In genomic region chr16:66934839-66935318, GRCh38 we compare ENCODE assay signal across 10 cellular contexts. TPM values are rescaled to one million over a fixed set of nuclear protein-coding genes. Genes with fewer than 3 reads are reported as not detected.
DNase-seq lines count a peak whose midpoint lies in the region; ATAC-seq and TF ChIP-seq lines count a peak whose summit lies in the region.
"Not testable (repeated sequence)": the region's sequence is repeated elsewhere in the genome, so short reads cannot be mapped to it uniquely, and the experiment has no call there.
"Had no signal": no experiment of that assay in that cellular context is flagged by ENCODE, and none has a peak within 500 bp of the region (broad histone marks: within the 10 kb centered on the region; RNA-seq: fewer than 3 reads in every experiment).

No MANE protein-coding gene starts in this region.

- DNase-seq in AG04449 (ENCODE audit: low read depth, low spot score); T-helper 17 cell; astrocyte of the spinal cord (ENCODE audit: low read depth, low spot score); memory B cell (ENCODE audit: low spot score in 2 of 2); skeletal muscle cell (ENCODE audit: low read depth): not testable (repeated sequence)
- peak; percentile 8 for DNase-seq in fibroblast of peridontal ligament (ENCODE audit: extremely low read depth)

- H3K4me1 ChIP-seq in HUES6 (ENCODE audit: control insufficient read depth, insufficient read depth, low read length), result peaks cover 12% of the 10 kb centered on the region; the same call in 1 of the 2 replicates

- in situ Hi-C loops in astrocyte of the spinal cord (cut with HindIII; ENCODE audit: low sequenced_read_pairs), result not testable (repeated sequence)

- peak overlapping the region; percentile 94 for H3K9ac ChIP-seq in HUES6 (ENCODE audit: low read length)

- not testable (repeated sequence) for H3K27me3 Mint-ChIP-seq in T-helper 17 cell, memory B cell

- TF ChIP-seq CTCF in AG04449 (IDR thresholded peaks at IDR 0.05; ENCODE audit: insufficient read depth, low read length, missing control alignments); astrocyte of the spinal cord (IDR thresholded peaks at IDR 0.05; ENCODE audit: low read depth, low read length): not testable (repeated sequence)

- ATAC-seq in GM19395 (IDR thresholded peaks at IDR 0.05; ENCODE audit: unreplicated experiment), result peak; percentile 18
- ATAC-seq in T-helper 17 cell; memory B cell (ENCODE audit: low read depth): not testable (repeated sequence)

- not testable (repeated sequence) for H3K9me3 Mint-ChIP-seq in memory B cell

- peak overlapping the region; percentile 99 for H3K4me3 Mint-ChIP-seq in T-helper 17 cell
- peak overlapping the region; percentile 98 for H3K4me3 Mint-ChIP-seq in memory B cell

- CTCF ChIA-PET in AG04449 (lab: Yijun Ruan, JAX), result interaction anchor here (1.0 to 2.4 kb wide), 3 partner anchors 8 to 40 kb away, joined by 3 to 16 read pairs (median 6); no protein-coding TSS in a partner anchor

- peaks cover 44% of the 10 kb centered on the region for H3K4me1 Mint-ChIP-seq in T-helper 17 cell
- H3K4me1 Mint-ChIP-seq in memory B cell, result peaks cover 43% of the 10 kb centered on the region

- H3K4me3 ChIP-seq in AG04449 (ENCODE audit: low read depth, low read length) (peak overlapping the region; percentile 97), HUES6 (ENCODE audit: low read depth, low read length) (peak overlapping the region; percentile 96), astrocyte of the spinal cord (ENCODE audit: low read depth, low read length) (peak overlapping the region; percentile 97), skeletal muscle cell (ENCODE audit: low read depth, low read length) (peak overlapping the region; percentile 79)

- peak overlapping the region; percentile 98 for H3K27ac Mint-ChIP-seq in T-helper 17 cell
- peak overlapping the region; percentile 98 for H3K27ac Mint-ChIP-seq in memory B cell

- POLR2A ChIA-PET in AG04449 (lab: Yijun Ruan, JAX), result interaction anchor here (0.6 kb wide), 1 partner anchor 40 kb away, joined by 3 read pairs; no protein-coding TSS in a partner anchor

- H3K36me3 ChIP-seq in HUES6 (ENCODE audit: control insufficient read depth, insufficient read depth, low read length), result peaks cover 23% of the 10 kb centered on the region

- not testable (repeated sequence) for H3K36me3 Mint-ChIP-seq in T-helper 17 cell (ENCODE audit: low read depth)
- peaks cover 11% of the 10 kb centered on the region for H3K36me3 Mint-ChIP-seq in memory B cell

- not testable (repeated sequence) for H3K9me3 ChIP-seq in HUES6 (ENCODE audit: control insufficient read depth, insufficient read depth, low read depth, low read length); T-helper 17 cell (ENCODE audit: control insufficient read depth, low read length, poor library complexity, severe bottlenecking)

- H3K27me3 ChIP-seq in HUES6 (ENCODE audit: control insufficient read depth, insufficient read depth, low read length), result not testable (repeated sequence)

- not testable (repeated sequence) for H3K27ac ChIP-seq in HUES6 (ENCODE audit: low read depth, low read length)

RNA-seq across cellular contexts. Expression of gene CES2, which starts 0.4 kb away (rescaled TPM):
- total RNA-seq in T-helper 17 cell, result 10 to 100 TPM; 33.1 to 36.8 TPM

RNA-seq across cellular contexts. Expression of gene CIAO2B, which starts 0.7 kb away (rescaled TPM):
- total RNA-seq in T-helper 17 cell, result 10 to 100 TPM; 50.3 to 51.0 TPM

RNA-seq across cellular contexts. Expression of gene RRAD, which starts 9.5 kb away (rescaled TPM):
- total RNA-seq in T-helper 17 cell, result under 1 TPM; 0.52 to 0.67 TPM

RNA-seq across cellular contexts. Expression of gene CDH16, which starts 16.2 kb away (rescaled TPM):
- total RNA-seq in T-helper 17 cell, result not detected
- total RNA-seq: occipital lobe; T-helper 1 cell treated with Interleukin-12 subunit alpha and Interleukin-12 subunit beta and Interleukin-4 antibody, amounts not matched to agents 30 ng/mL and 1 ng/mL, for 36 hours had no signal

RNA-seq across cellular contexts. Expression of gene CES3, which starts 26.2 kb away (rescaled TPM):
- total RNA-seq in T-helper 17 cell, result 1 to 10 TPM in 1 of 2 donors, under 1 TPM in 1; 0.63 to 1.3 TPM
